Comparison of ENCODE assay signal across 17 cellular contexts in the genomic region with DNA sequence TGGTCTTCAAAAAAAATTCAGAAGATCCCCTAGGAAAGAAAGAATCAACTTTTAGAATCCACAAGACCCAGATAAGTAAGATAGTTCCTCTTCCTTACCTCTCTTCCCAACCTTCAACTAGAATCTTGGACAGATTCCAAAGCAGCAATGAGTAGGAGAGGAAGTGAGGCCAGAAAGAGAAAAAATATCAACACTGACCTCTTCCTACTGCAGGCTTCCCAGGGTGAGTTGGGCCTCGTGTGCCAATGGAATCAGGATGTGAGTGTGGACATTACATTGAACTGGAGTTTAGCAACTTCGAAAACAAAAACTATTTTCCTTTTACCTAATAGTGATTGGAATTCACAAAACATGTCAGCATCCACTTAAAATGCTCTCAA.
DNase-seq lines count a peak whose midpoint lies in the region; ATAC-seq and TF ChIP-seq lines count a peak whose summit lies in the region.
"Had no signal": no experiment of that assay in that cellular context is flagged by ENCODE, and none has a peak within 500 bp of the region (broad histone marks: within the 10 kb centered on the region; RNA-seq: fewer than 3 reads in every experiment).

No MANE protein-coding gene starts in this region.

- peak; percentile 38 for DNase-seq in AG10803 (ENCODE audit: low read depth)
- peak; percentile 49 for DNase-seq in HT1080 (ENCODE audit: low read depth)
- peak; percentile 14 for DNase-seq in brain microvascular endothelial cell
- DNase-seq in left lung: no peak
- no peak for DNase-seq in NCI-H2107 (lab: John Stamatoyannopoulos, UW)
- no peak for DNase-seq in ACHN
- DNase-seq in activated T-helper 1 cell treated with anti-CD3 and anti-CD28 coated beads, Interleukin-12 subunit alpha, Interleukin-12 subunit beta, Interleukin-2, Interleukin-4 antibody, amounts not matched to agents 30 ng/mL and 10 ng/mL and 1 ng/mL, durations not matched to agents 14 hours and 24 hours and 36 hours (ENCODE audit: low spot score): no peak
- no peak for DNase-seq in prostate gland (ENCODE audit: low spot score)
- DNase-seq: activated CD8-positive, alpha-beta memory T cell treated with anti-CD3 and anti-CD28 coated beads, Interleukin-2, amount 10 ng/mL, durations not matched to agents 7 days and 5 days; foreskin melanocyte; lower lobe of right lung; natural killer cell; NCI-H774; stimulated activated CD4-positive, alpha-beta T cell treated with anti-CD3 and anti-CD28 coated beads, Interleukin-2, amount 100 ng/mL, for 24 hours; substantia nigra had no signal

- WGBS in prostate gland: 52% methylated on average over 2 of the region's 2 CpGs

- no peaks in the 10 kb centered on the region for H3K4me1 Mint-ChIP-seq in activated T-helper 1 cell treated with anti-CD3 and anti-CD28 coated beads, Interleukin-12 subunit alpha, Interleukin-12 subunit beta, Interleukin-2, Interleukin-4 antibody, amounts not matched to agents 30 ng/mL and 10 ng/mL and 1 ng/mL, durations not matched to agents 14 hours and 24 hours and 36 hours (ENCODE audit: low read depth)
- H3K4me1 Mint-ChIP-seq: activated CD8-positive, alpha-beta memory T cell treated with anti-CD3 and anti-CD28 coated beads, Interleukin-2, amount 10 ng/mL, durations not matched to agents 7 days and 5 days; natural killer cell had no signal

- in situ Hi-C loops in brain microvascular endothelial cell (cut with HindIII; ENCODE audit: low pct_ligation_motif_present, low sequenced_read_pairs) (no loop called here), ACHN (cut with HindIII; ENCODE audit: low pct_ligation_motif_present, low pct_unique_long_range_greater_than_20kb, low sequenced_read_pairs) (no loop called here)

- TF ChIP-seq POLR2A in prostate gland (IDR thresholded peaks at IDR 0.05): no peak

- ATAC-seq in left lung: peak; percentile 49
- ATAC-seq: activated CD4-positive, CD25-positive, alpha-beta regulatory T cell treated with anti-CD3 and anti-CD28 coated beads, Interleukin-2, amount 50 U/mL, for 24 hours; activated CD8-positive, alpha-beta memory T cell treated with anti-CD3 and anti-CD28 coated beads, Interleukin-2, amount 10 ng/mL, durations not matched to agents 7 days and 5 days; natural killer cell had no signal

- no peak overlapping the region for H3K27ac Mint-ChIP-seq in activated T-helper 1 cell treated with anti-CD3 and anti-CD28 coated beads, Interleukin-12 subunit alpha, Interleukin-12 subunit beta, Interleukin-2, Interleukin-4 antibody, amounts not matched to agents 30 ng/mL and 10 ng/mL and 1 ng/mL, durations not matched to agents 14 hours and 24 hours and 36 hours
- H3K27ac Mint-ChIP-seq: activated CD8-positive, alpha-beta memory T cell treated with anti-CD3 and anti-CD28 coated beads, Interleukin-2, amount 10 ng/mL, durations not matched to agents 7 days and 5 days; natural killer cell had no signal

- no peaks in the 10 kb centered on the region for H3K27me3 Mint-ChIP-seq in activated T-helper 1 cell treated with anti-CD3 and anti-CD28 coated beads, Interleukin-12 subunit alpha, Interleukin-12 subunit beta, Interleukin-2, Interleukin-4 antibody, amounts not matched to agents 30 ng/mL and 10 ng/mL and 1 ng/mL, durations not matched to agents 14 hours and 24 hours and 36 hours (ENCODE audit: insufficient read depth)
- H3K27me3 Mint-ChIP-seq: activated CD8-positive, alpha-beta memory T cell treated with anti-CD3 and anti-CD28 coated beads, Interleukin-2, amount 10 ng/mL, durations not matched to agents 7 days and 5 days; brain had no signal

- H3K4me3 Mint-ChIP-seq in activated T-helper 1 cell treated with anti-CD3 and anti-CD28 coated beads, Interleukin-12 subunit alpha, Interleukin-12 subunit beta, Interleukin-2, Interleukin-4 antibody, amounts not matched to agents 30 ng/mL and 10 ng/mL and 1 ng/mL, durations not matched to agents 14 hours and 24 hours and 36 hours: no peak overlapping the region
- H3K4me3 Mint-ChIP-seq: activated CD8-positive, alpha-beta memory T cell treated with anti-CD3 and anti-CD28 coated beads, Interleukin-2, amount 10 ng/mL, durations not matched to agents 7 days and 5 days; brain; natural killer cell had no signal

- intact Hi-C loops in left lung (cut with DNase I): no loop called here
- intact Hi-C loops in activated T-helper 1 cell treated with anti-CD3 and anti-CD28 coated beads, Interleukin-12 subunit alpha, Interleukin-12 subunit beta, Interleukin-2, Interleukin-4 antibody, amounts not matched to agents 30 ng/mL and 10 ng/mL and 1 ng/mL, durations not matched to agents 14 hours and 24 hours and 36 hours (cut with micrococcal nuclease): no loop called here
- intact Hi-C loops in prostate gland (cut with DNase I): no loop called here

- H3K4me3 ChIP-seq in AG10803 (ENCODE audit: low read length) (no peak overlapping the region), brain microvascular endothelial cell (ENCODE audit: low read depth, low read length) (no peak overlapping the region), left lung (no peak overlapping the region), prostate gland (no peak overlapping the region)
- H3K4me3 ChIP-seq: lower lobe of right lung had no signal

- no peaks in the 10 kb centered on the region for H3K36me3 Mint-ChIP-seq in activated T-helper 1 cell treated with anti-CD3 and anti-CD28 coated beads, Interleukin-12 subunit alpha, Interleukin-12 subunit beta, Interleukin-2, Interleukin-4 antibody, amounts not matched to agents 30 ng/mL and 10 ng/mL and 1 ng/mL, durations not matched to agents 14 hours and 24 hours and 36 hours (ENCODE audit: low read depth)
- H3K36me3 Mint-ChIP-seq: activated CD8-positive, alpha-beta memory T cell treated with anti-CD3 and anti-CD28 coated beads, Interleukin-2, amount 10 ng/mL, durations not matched to agents 7 days and 5 days; brain; natural killer cell had no signal

- H3K36me3 ChIP-seq in brain microvascular endothelial cell (replicated peaks): no peaks in the 10 kb centered on the region
- H3K36me3 ChIP-seq in left lung: no peaks in the 10 kb centered on the region
- no peaks in the 10 kb centered on the region for H3K36me3 ChIP-seq in prostate gland
- H3K36me3 ChIP-seq: lower lobe of right lung had no signal

- H3K9me3 Mint-ChIP-seq in activated T-helper 1 cell treated with anti-CD3 and anti-CD28 coated beads, Interleukin-12 subunit alpha, Interleukin-12 subunit beta, Interleukin-2, Interleukin-4 antibody, amounts not matched to agents 30 ng/mL and 10 ng/mL and 1 ng/mL, durations not matched to agents 14 hours and 24 hours and 36 hours: peaks cover 3% of the 10 kb centered on the region
- H3K9me3 Mint-ChIP-seq: brain had no signal

- H3K9me3 ChIP-seq in left lung (no peaks in the 10 kb centered on the region), prostate gland (no peaks in the 10 kb centered on the region)
- H3K9me3 ChIP-seq: lower lobe of right lung had no signal

- H3K27me3 ChIP-seq in brain microvascular endothelial cell (replicated peaks) (no peaks in the 10 kb centered on the region), left lung (no peaks in the 10 kb centered on the region), prostate gland (replicated peaks; ENCODE audit: insufficient read depth) (no peaks in the 10 kb centered on the region)

- H3K27ac ChIP-seq in brain microvascular endothelial cell (no peak overlapping the region), left lung (peak overlapping the region in 1 of 2 donors; percentile 33), prostate gland (no peak overlapping the region)
- H3K27ac ChIP-seq: lower lobe of right lung had no signal

- H3K4me1 ChIP-seq in left lung (no peaks in the 10 kb centered on the region), prostate gland (replicated peaks) (no peaks in the 10 kb centered on the region)
- H3K4me1 ChIP-seq: lower lobe of right lung had no signal

- TF ChIP-seq CTCF in AG10803 (conservative IDR thresholded peaks at IDR 0.05; ENCODE audit: low read length) (no peak), brain microvascular endothelial cell (IDR thresholded peaks at IDR 0.05; ENCODE audit: low read depth, low read length, missing control alignments) (no peak), left lung (IDR thresholded peaks at IDR 0.05) (no peak), prostate gland (IDR thresholded peaks at IDR 0.05) (no peak)

Comparison
In these comparisons a context has a peak if more than half of its experiments do, and no peak if none do; other contexts are left out.
1. DNase-seq: peak in AG10803 (single experiment), HT1080 (single experiment) and brain microvascular endothelial cell (single experiment); none in left lung (0 of 2), NCI-H2107 (single experiment), ACHN (single experiment), activated T-helper 1 cell treated with anti-CD3 and anti-CD28 coated beads, Interleukin-12 subunit alpha, Interleukin-12 subunit beta, Interleukin-2, Interleukin-4 antibody, amounts not matched to agents 30 ng/mL and 10 ng/mL and 1 ng/mL, durations not matched to agents 14 hours and 24 hours and 36 hours (single experiment) and prostate gland (single experiment).